18 cellular contexts compared by ENCODE assay signal in the genomic region with DNA sequence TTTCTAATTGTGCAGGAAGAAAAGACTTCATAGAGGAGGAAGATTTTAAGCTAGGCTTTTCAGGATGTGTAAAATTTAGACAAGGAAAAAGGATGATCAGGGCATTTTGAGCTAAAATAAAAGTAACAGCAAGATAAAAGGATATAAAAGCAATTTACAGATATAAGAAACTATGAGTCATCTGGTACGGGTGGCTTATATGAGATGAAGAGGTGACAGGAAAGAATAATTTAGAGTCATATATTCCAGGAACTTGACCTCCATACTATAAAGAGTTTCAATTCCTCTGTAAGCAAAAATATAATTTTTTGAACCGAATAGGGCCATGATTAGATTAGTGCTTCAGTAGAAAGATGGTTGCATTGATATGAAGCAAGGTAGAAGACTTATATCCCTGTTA.
DNase-seq lines count a peak whose midpoint lies in the region; ATAC-seq, FAIRE-seq and TF ChIP-seq lines count a peak whose summit lies in the region.
"Had no signal": no experiment of that assay in that cellular context is flagged by ENCODE, and none has a peak within 500 bp of the region (broad histone marks: within the 10 kb centered on the region; RNA-seq: fewer than 3 reads in every experiment).

No MANE protein-coding gene starts in this region.

- ATAC-seq in activated CD8-positive, alpha-beta T cell treated with anti-CD3 and anti-CD28 coated beads for 36 hours, result peak; percentile 70
- ATAC-seq in activated CD8-positive, alpha-beta T cell treated with anti-CD3 and anti-CD28 coated beads, Interleukin-2, amount 10 ng/mL, durations not matched to agents 7 days and 5 days, result no peak
- ATAC-seq in stimulated activated naive B cell treated with anti-CD40 and anti-IgM and Interleukin-4, amounts not matched to agents 10 μg/mL and 1 μg/mL and 100 μg/mL, for 72 hours (replicated peaks), result peak; percentile 81 to 88
- ATAC-seq in HG03520 (IDR thresholded peaks at IDR 0.05; ENCODE audit: unreplicated experiment), result no peak

- CTCF ChIA-PET in activated CD8-positive, alpha-beta T cell treated with anti-CD3 and anti-CD28 coated beads for 36 hours (lab: Charles Lee), result no interaction called here
- CTCF ChIA-PET in activated CD8-positive, alpha-beta T cell treated with anti-CD3 and anti-CD28 coated beads, Interleukin-2, amount 10 ng/mL, durations not matched to agents 7 days and 5 days (lab: Charles Lee), result no interaction called here
- CTCF ChIA-PET in A673 (lab: Charles Lee), result no interaction called here
- CTCF ChIA-PET in endothelial cell of umbilical vein (lab: Charles Lee), result no interaction called here

- dilution Hi-C loops in endothelial cell of umbilical vein (cut with MboI; ENCODE audit: extremely low pct_ligation_motif_present, low sequenced_read_pairs), result no loop called here

- peaks cover 33% of the 10 kb centered on the region for H3K4me1 ChIP-seq in A673 (ENCODE audit: insufficient read depth, low read length, poor library complexity, severe bottlenecking)
- H3K4me1 ChIP-seq in endothelial cell of umbilical vein (ENCODE audit: control insufficient read depth, extremely low read depth, insufficient read depth, low read length), result peaks cover 7% of the 10 kb centered on the region
- no peaks in the 10 kb centered on the region; the same call in 1 of the 2 replicates for H3K4me1 ChIP-seq in HAP-1

- POLR2A ChIA-PET in activated CD8-positive, alpha-beta T cell treated with anti-CD3 and anti-CD28 coated beads for 36 hours (lab: Charles Lee), result no interaction called here
- POLR2A ChIA-PET in activated CD8-positive, alpha-beta T cell treated with anti-CD3 and anti-CD28 coated beads, Interleukin-2, amount 10 ng/mL, durations not matched to agents 7 days and 5 days (lab: Charles Lee), result no interaction called here
- POLR2A ChIA-PET in A673 (lab: Charles Lee; ENCODE audit: low non-redundant PET), result no interaction called here
- POLR2A ChIA-PET in endothelial cell of umbilical vein (lab: Charles Lee), result no interaction called here

- H3K36me3 ChIP-seq in A673 (ENCODE audit: insufficient read depth, low read length, poor library complexity, severe bottlenecking) (no peaks in the 10 kb centered on the region), endothelial cell of umbilical vein (ENCODE audit: control insufficient read depth in 2 of 2, extremely low read depth in 1 of 2, insufficient read depth in 2 of 2, low read length in 2 of 2) (no peaks in the 10 kb centered on the region), HAP-1 (replicated peaks) (no peaks in the 10 kb centered on the region)
- H3K36me3 ChIP-seq: BLaER1 treated with 17β-estradiol and CSF1 and Interleukin-3, amounts not matched to agents 10 nM and 100 nM had no signal

- no peak for TF ChIP-seq CTCF in activated CD8-positive, alpha-beta T cell treated with anti-CD3 and anti-CD28 coated beads for 36 hours (IDR thresholded peaks at IDR 0.05)
- TF ChIP-seq CTCF in A673 (conservative IDR thresholded peaks at IDR 0.05; ENCODE audit: low read depth, low read length), result no peak
- no peak for TF ChIP-seq CTCF in endothelial cell of umbilical vein (IDR thresholded peaks at IDR 0.05; ENCODE audit: extremely low read depth in 1 of 2, insufficient read depth in 1 of 2, low read depth in 1 of 2, low read length in 2 of 2)

- DNase-seq in activated CD8-positive, alpha-beta T cell treated with anti-CD3 and anti-CD28 coated beads for 36 hours, result no peak
- DNase-seq in activated CD8-positive, alpha-beta T cell treated with anti-CD3 and anti-CD28 coated beads, Interleukin-2, amount 10 ng/mL, durations not matched to agents 7 days and 5 days, result no peak
- DNase-seq in A673 (ENCODE audit: low spot score) (peak; percentile 62), endothelial cell of umbilical vein (ENCODE audit: low read depth, low spot score) (peak; percentile 34), HK-2 (ENCODE audit: unreplicated experiment) (no peak), HAP-1 (ENCODE audit: low spot score in 2 of 2) (no peak)
- no peak for DNase-seq in stimulated activated naive B cell treated with anti-CD40 and anti-IgM and Interleukin-4, amounts not matched to agents 10 μg/mL and 1 μg/mL and 100 μg/mL, for 72 hours
- DNase-seq: AML-193, DMS53, GF-D8, HCEC 1CT, HFFc6 had no signal

- in situ Hi-C loops in HAP-1 (cut with MboI; ENCODE audit: low sequenced_read_pairs), result no loop called here

- peak overlapping the region; percentile 16 for H3K4me2 ChIP-seq in endothelial cell of umbilical vein (ENCODE audit: insufficient read depth, low read length)

- H4K20me1 ChIP-seq in endothelial cell of umbilical vein (replicated peaks; ENCODE audit: control insufficient read depth, extremely low read depth, insufficient read depth, low read length), result no peaks in the 10 kb centered on the region
- H4K20me1 ChIP-seq: BLaER1 treated with 17β-estradiol and CSF1 and Interleukin-3, amounts not matched to agents 10 nM and 100 nM had no signal

- H3K4me3 ChIP-seq in A673 (ENCODE audit: low read depth, low read length, poor library complexity, severe bottlenecking), result no peak overlapping the region
- no peak overlapping the region for H3K4me3 ChIP-seq in endothelial cell of umbilical vein (replicated peaks in 1 of 3; ENCODE audit: insufficient read depth in 1 of 3, low read depth in 1 of 3, low read length in 3 of 3)
- no peak overlapping the region for H3K4me3 ChIP-seq in HAP-1
- H3K4me3 ChIP-seq: BLaER1 treated with 17β-estradiol and CSF1 and Interleukin-3, amounts not matched to agents 10 nM and 100 nM had no signal

- no peaks in the 10 kb centered on the region for H3K9me1 ChIP-seq in endothelial cell of umbilical vein (replicated peaks; ENCODE audit: control insufficient read depth, extremely low read depth, insufficient read depth, low read length)

- H3K27ac Mint-ChIP-seq in activated CD8-positive, alpha-beta T cell treated with anti-CD3 and anti-CD28 coated beads for 36 hours, result no peak overlapping the region
- H3K27ac Mint-ChIP-seq in activated CD8-positive, alpha-beta T cell treated with anti-CD3 and anti-CD28 coated beads, Interleukin-2, amount 10 ng/mL, durations not matched to agents 7 days and 5 days, result no peak overlapping the region
- H3K27ac Mint-ChIP-seq in stimulated activated naive B cell treated with anti-CD40 and anti-IgM and Interleukin-4, amounts not matched to agents 10 μg/mL and 1 μg/mL and 100 μg/mL, for 72 hours, result no peak overlapping the region
- H3K27ac Mint-ChIP-seq: CD4-positive, CD25-positive, alpha-beta regulatory T cell; HFFc6 had no signal

- TF ChIP-seq POLR2A in endothelial cell of umbilical vein (IDR thresholded peaks at IDR 0.05; ENCODE audit: low read depth, low read length), result no peak

- intact Hi-C loops in activated CD8-positive, alpha-beta T cell treated with anti-CD3 and anti-CD28 coated beads for 36 hours (cut with micrococcal nuclease), result no loop called here
- intact Hi-C loops in A673 (cut with micrococcal nuclease; ENCODE audit: unreplicated experiment), result no loop called here
- intact Hi-C loops in endothelial cell of umbilical vein (cut with micrococcal nuclease), result no loop called here

- peaks cover 11% of the 10 kb centered on the region for H3K27me3 Mint-ChIP-seq in activated CD8-positive, alpha-beta T cell treated with anti-CD3 and anti-CD28 coated beads for 36 hours
- no peaks in the 10 kb centered on the region for H3K27me3 Mint-ChIP-seq in activated CD8-positive, alpha-beta T cell treated with anti-CD3 and anti-CD28 coated beads, Interleukin-2, amount 10 ng/mL, durations not matched to agents 7 days and 5 days (ENCODE audit: low read depth)
- no peaks in the 10 kb centered on the region for H3K27me3 Mint-ChIP-seq in stimulated activated naive B cell treated with anti-CD40 and anti-IgM and Interleukin-4, amounts not matched to agents 10 μg/mL and 1 μg/mL and 100 μg/mL, for 72 hours
- H3K27me3 Mint-ChIP-seq: CD4-positive, CD25-positive, alpha-beta regulatory T cell had no signal

- no peaks in the 10 kb centered on the region for H3K9me3 Mint-ChIP-seq in activated CD8-positive, alpha-beta T cell treated with anti-CD3 and anti-CD28 coated beads for 36 hours
- H3K9me3 Mint-ChIP-seq in activated CD8-positive, alpha-beta T cell treated with anti-CD3 and anti-CD28 coated beads, Interleukin-2, amount 10 ng/mL, durations not matched to agents 7 days and 5 days (ENCODE audit: insufficient read depth), result no peaks in the 10 kb centered on the region
- H3K9me3 Mint-ChIP-seq in stimulated activated naive B cell treated with anti-CD40 and anti-IgM and Interleukin-4, amounts not matched to agents 10 μg/mL and 1 μg/mL and 100 μg/mL, for 72 hours, result peaks cover 0 to 4% of the 10 kb centered on the region in 2 donors
- H3K9me3 Mint-ChIP-seq: HFFc6 had no signal

- no peak overlapping the region for H2AFZ ChIP-seq in endothelial cell of umbilical vein (ENCODE audit: low read depth, low read length)

- H3K4me1 Mint-ChIP-seq in activated CD8-positive, alpha-beta T cell treated with anti-CD3 and anti-CD28 coated beads for 36 hours (ENCODE audit: low read depth), result peaks cover 7% of the 10 kb centered on the region
- no peaks in the 10 kb centered on the region for H3K4me1 Mint-ChIP-seq in activated CD8-positive, alpha-beta T cell treated with anti-CD3 and anti-CD28 coated beads, Interleukin-2, amount 10 ng/mL, durations not matched to agents 7 days and 5 days (ENCODE audit: low read depth)
- H3K4me1 Mint-ChIP-seq in stimulated activated naive B cell treated with anti-CD40 and anti-IgM and Interleukin-4, amounts not matched to agents 10 μg/mL and 1 μg/mL and 100 μg/mL, for 72 hours, result peaks cover 1 to 6% of the 10 kb centered on the region in 2 donors

- H3K9me3 ChIP-seq in A673 (ENCODE audit: low read depth, low read length, poor library complexity, severe bottlenecking) (no peaks in the 10 kb centered on the region), endothelial cell of umbilical vein (replicated peaks; ENCODE audit: control insufficient read depth, insufficient read depth, low read length) (no peaks in the 10 kb centered on the region), HAP-1 (no peaks in the 10 kb centered on the region)
- H3K9me3 ChIP-seq: BLaER1 treated with 17β-estradiol and CSF1 and Interleukin-3, amounts not matched to agents 10 nM and 100 nM had no signal

- no peak overlapping the region for H3K4me3 Mint-ChIP-seq in activated CD8-positive, alpha-beta T cell treated with anti-CD3 and anti-CD28 coated beads for 36 hours
- H3K4me3 Mint-ChIP-seq in activated CD8-positive, alpha-beta T cell treated with anti-CD3 and anti-CD28 coated beads, Interleukin-2, amount 10 ng/mL, durations not matched to agents 7 days and 5 days, result no peak overlapping the region
- no peak overlapping the region for H3K4me3 Mint-ChIP-seq in stimulated activated naive B cell treated with anti-CD40 and anti-IgM and Interleukin-4, amounts not matched to agents 10 μg/mL and 1 μg/mL and 100 μg/mL, for 72 hours
- H3K4me3 Mint-ChIP-seq: CD4-positive, CD25-positive, alpha-beta regulatory T cell; HFFc6 had no signal

- no peaks in the 10 kb centered on the region for H3K27me3 ChIP-seq in A673 (replicated peaks; ENCODE audit: insufficient read depth, low read depth, low read length, poor library complexity)
- H3K27me3 ChIP-seq in endothelial cell of umbilical vein (ENCODE audit: control insufficient read depth in 2 of 2, insufficient read depth in 2 of 2, low read length in 2 of 2), result no peaks in the 10 kb centered on the region
- H3K27me3 ChIP-seq in HAP-1 (ENCODE audit: low read depth), result no peaks in the 10 kb centered on the region
- H3K27me3 ChIP-seq: BLaER1 treated with 17β-estradiol and CSF1 and Interleukin-3, amounts not matched to agents 10 nM and 100 nM had no signal

- H3K27ac ChIP-seq in A673 (ENCODE audit: low read depth, low read length, poor library complexity, severe bottlenecking), result no peak overlapping the region
- H3K27ac ChIP-seq in endothelial cell of umbilical vein (ENCODE audit: insufficient read depth, low read depth, low read length), result no peak overlapping the region
- H3K27ac ChIP-seq: BLaER1 treated with 17β-estradiol and CSF1 and Interleukin-3, amounts not matched to agents 10 nM and 100 nM; HL-60 had no signal

- no peak overlapping the region for H3K9ac ChIP-seq in endothelial cell of umbilical vein (replicated peaks; ENCODE audit: extremely low read depth, insufficient read depth, low read length)
- H3K9ac ChIP-seq: BLaER1 treated with 17β-estradiol and CSF1 and Interleukin-3, amounts not matched to agents 10 nM and 100 nM had no signal

- H3K36me3 Mint-ChIP-seq in activated CD8-positive, alpha-beta T cell treated with anti-CD3 and anti-CD28 coated beads for 36 hours (ENCODE audit: low read depth), result no peaks in the 10 kb centered on the region
- H3K36me3 Mint-ChIP-seq in activated CD8-positive, alpha-beta T cell treated with anti-CD3 and anti-CD28 coated beads, Interleukin-2, amount 10 ng/mL, durations not matched to agents 7 days and 5 days (ENCODE audit: low read depth), result no peaks in the 10 kb centered on the region
- no peaks in the 10 kb centered on the region for H3K36me3 Mint-ChIP-seq in stimulated activated naive B cell treated with anti-CD40 and anti-IgM and Interleukin-4, amounts not matched to agents 10 μg/mL and 1 μg/mL and 100 μg/mL, for 72 hours

- no peaks in the 10 kb centered on the region for H3K79me2 ChIP-seq in endothelial cell of umbilical vein (ENCODE audit: control insufficient read depth, insufficient read depth, low read length)

- BruUV-seq in A673 (replicated peaks; lab: Mats Ljungman, UMichigan) (no TSS peak), endothelial cell of umbilical vein (replicated peaks; lab: Mats Ljungman, UMichigan) (no TSS peak)

- no peak for FAIRE-seq in endothelial cell of umbilical vein (lab: Jason Lieb, UNC)
- FAIRE-seq: GM19239, H1 had no signal

Comparison
In these comparisons a context has a peak if more than half of its experiments do, and no peak if none do; other contexts are left out.
1. ATAC-seq: peak in activated CD8-positive, alpha-beta T cell treated with anti-CD3 and anti-CD28 coated beads for 36 hours (single experiment) and stimulated activated naive B cell treated with anti-CD40 and anti-IgM and Interleukin-4, amounts not matched to agents 10 μg/mL and 1 μg/mL and 100 μg/mL, for 72 hours (2 of 2); none in activated CD8-positive, alpha-beta T cell treated with anti-CD3 and anti-CD28 coated beads, Interleukin-2, amount 10 ng/mL, durations not matched to agents 7 days and 5 days (single experiment) and HG03520 (single experiment).
2. DNase-seq: peak in A673 (single experiment) and endothelial cell of umbilical vein (single experiment); none in activated CD8-positive, alpha-beta T cell treated with anti-CD3 and anti-CD28 coated beads for 36 hours (single experiment), activated CD8-positive, alpha-beta T cell treated with anti-CD3 and anti-CD28 coated beads, Interleukin-2, amount 10 ng/mL, durations not matched to agents 7 days and 5 days (single experiment), stimulated activated naive B cell treated with anti-CD40 and anti-IgM and Interleukin-4, amounts not matched to agents 10 μg/mL and 1 μg/mL and 100 μg/mL, for 72 hours (single experiment), HK-2 (single experiment) and HAP-1 (0 of 2).